In genomic region chr14:52937306-52937705, GRCh38 we compare ENCODE assay signal across 16 cellular contexts. TPM values are rescaled to one million over a fixed set of nuclear protein-coding genes. Genes with fewer than 3 reads are reported as not detected.
A peak's percentile ranks its signal among the peaks of the same experiment; 100 is the strongest.
DNase-seq lines count a peak whose midpoint lies in the region; TF ChIP-seq lines count a peak whose summit lies in the region.
"Had no signal": no experiment of that assay in that cellular context is flagged by ENCODE, and none has a peak within 500 bp of the region (broad histone marks: within the 10 kb centered on the region; RNA-seq: fewer than 3 reads in every experiment).

No MANE protein-coding gene starts in this region.

- H3K18ac ChIP-seq in mesenchymal stem cell (ENCODE audit: low read depth in 1 of 2, low read length in 2 of 2), result no peak overlapping the region

- no peaks in the 10 kb centered on the region for H3K9me2 ChIP-seq in OCI-LY7 (ENCODE audit: insufficient read depth, low read length)

- H3K4me2 ChIP-seq in mesenchymal stem cell (ENCODE audit: low read length, poor library complexity, severe bottlenecking) (no peak overlapping the region), OCI-LY7 (ENCODE audit: low read length) (no peak overlapping the region)
- H3K4me2 ChIP-seq: KMS-11 had no signal

- WGBS in mesenchymal stem cell, result 73% methylated on average over 4 of the region's 4 CpGs

- H2AFZ ChIP-seq in mesenchymal stem cell (ENCODE audit: low read depth, low read length) (no peak overlapping the region), OCI-LY7 (ENCODE audit: low read length) (no peak overlapping the region)

- H4K91ac ChIP-seq in mesenchymal stem cell (ENCODE audit: low read length), result no peak overlapping the region

- no peaks in the 10 kb centered on the region for H4K20me1 ChIP-seq in OCI-LY7 (ENCODE audit: insufficient read depth, low read length)

- H3K36me3 ChIP-seq in mesenchymal stem cell (ENCODE audit: control insufficient read depth in 1 of 2, insufficient read depth in 2 of 2, low read depth in 1 of 2, low read length in 2 of 2) (peaks cover 0 to 16% of the 10 kb centered on the region in 2 experiments), subcutaneous abdominal adipose tissue (ENCODE audit: control insufficient read depth in 5 of 5, insufficient read depth in 5 of 5, low read length in 5 of 5) (peaks cover 0 to 2% (median 0%) of the 10 kb centered on the region in 5 donors), OCI-LY7 (ENCODE audit: insufficient read depth, low read length) (no peaks in the 10 kb centered on the region)
- H3K36me3 ChIP-seq: MG63 had no signal

- H3K4ac ChIP-seq in mesenchymal stem cell (ENCODE audit: low read depth in 1 of 2, low read length in 2 of 2), result no peak overlapping the region

- H2BK15ac ChIP-seq in mesenchymal stem cell (ENCODE audit: low read depth, poor library complexity, severe bottlenecking), result no peak overlapping the region

- no peak overlapping the region for H2BK120ac ChIP-seq in mesenchymal stem cell (ENCODE audit: low read depth, low read length)

- no peak overlapping the region for H4K8ac ChIP-seq in mesenchymal stem cell (ENCODE audit: low read length)

- BruUV-seq in OCI-LY7 (replicated peaks; lab: Mats Ljungman, UMichigan), result no TSS peak

- TF ChIP-seq CTCF in GM12865 (IDR thresholded peaks at IDR 0.05; ENCODE audit: insufficient read depth, low read depth, low read length, missing control alignments), result no peak
- no peak for TF ChIP-seq CTCF in coronary artery (IDR thresholded peaks at IDR 0.05)
- no peak for TF ChIP-seq CTCF in OCI-LY7 (conservative IDR thresholded peaks at IDR 0.05; ENCODE audit: low read length)

- CTCF ChIA-PET in OCI-LY7 (lab: Charles Lee; ENCODE audit: unreplicated experiment), result no interaction called here

- no peaks in the 10 kb centered on the region for H3K79me2 ChIP-seq in OCI-LY7 (ENCODE audit: insufficient read depth, low read depth, low read length)

- H3K27me3 ChIP-seq in mesenchymal stem cell (ENCODE audit: control insufficient read depth in 1 of 2, insufficient read depth in 1 of 2, low read length in 2 of 2) (no peaks in the 10 kb centered on the region), subcutaneous abdominal adipose tissue (ENCODE audit: control insufficient read depth in 5 of 5, insufficient read depth in 4 of 5, low read length in 5 of 5) (no peaks in the 10 kb centered on the region)
- H3K27me3 ChIP-seq: MG63 had no signal

- peaks cover 1% of the 10 kb centered on the region for H3K79me1 ChIP-seq in mesenchymal stem cell (replicated peaks; ENCODE audit: low read length, poor library complexity, severe bottlenecking)

- H2BK12ac ChIP-seq in mesenchymal stem cell (ENCODE audit: low read length in 2 of 2), result no peak overlapping the region

- H3K27ac ChIP-seq in coronary artery, result no peak overlapping the region
- no peak overlapping the region for H3K27ac ChIP-seq in mesenchymal stem cell (ENCODE audit: low read length, poor library complexity, severe bottlenecking)
- H3K27ac ChIP-seq in subcutaneous abdominal adipose tissue (ENCODE audit: low read depth, low read length), result peak overlapping the region; percentile 60
- H3K27ac ChIP-seq in OCI-LY7 (ENCODE audit: low read depth, low read length, poor library complexity, severe bottlenecking), result no peak overlapping the region
- H3K27ac ChIP-seq: KMS-11 had no signal

- DNase-seq in GM12865 (ENCODE audit: low read depth), result peak; percentile 21
- no peak for DNase-seq in coronary artery (ENCODE audit: low spot score)
- DNase-seq in mesenchymal stem cell, result no peak
- no peak for DNase-seq in activated effector memory CD4-positive, alpha-beta T cell treated with anti-CD3 and anti-CD28 coated beads, Interleukin-2, amount 50 U/mL, for 16 hours
- no peak for DNase-seq in OCI-LY7 (ENCODE audit: low spot score)
- no peak for DNase-seq in Kasumi-1 (lab: John Stamatoyannopoulos, UW)
- no peak for DNase-seq in retina
- DNase-seq: MG63, NCI-H1105 treated with DMSO at 0.1 percent for 48 hours, NCI-H187 treated with DMSO at 0.1 percent for 48 hours, NCI-H2171, NCI-H446 treated with DMSO at 0.1 percent for 48 hours, NCI-H748 treated with DMSO at 0.1 percent for 48 hours had no signal

- H2BK5ac ChIP-seq in mesenchymal stem cell (ENCODE audit: low read depth, low read length, poor library complexity, severe bottlenecking), result no peak overlapping the region

- H3K4me1 ChIP-seq in mesenchymal stem cell (ENCODE audit: control insufficient read depth, insufficient read depth, low read depth, low read length) (peaks cover 1% of the 10 kb centered on the region), subcutaneous abdominal adipose tissue (ENCODE audit: control insufficient read depth in 5 of 5, insufficient read depth in 5 of 5, low read length in 5 of 5) (peaks cover 0 to 70% (median 43%) of the 10 kb centered on the region in 5 donors), OCI-LY7 (ENCODE audit: insufficient read depth, low read length, poor library complexity, severe bottlenecking) (no peaks in the 10 kb centered on the region)

- POLR2A ChIA-PET in OCI-LY7 (lab: Charles Lee), result interaction anchor here (0.5 to 0.8 kb wide), 3 partner anchors 21 to 122 kb away, joined by 3 to 4 read pairs (median 4); no protein-coding TSS in a partner anchor

- H3K9me3 ChIP-seq in mesenchymal stem cell (ENCODE audit: control insufficient read depth, low read length) (no peaks in the 10 kb centered on the region), subcutaneous abdominal adipose tissue (ENCODE audit: control insufficient read depth in 5 of 5, low read length in 5 of 5) (no peaks in the 10 kb centered on the region), OCI-LY7 (ENCODE audit: low read length) (no peaks in the 10 kb centered on the region)
- H3K9me3 ChIP-seq: MG63 had no signal

- H2AK5ac ChIP-seq in mesenchymal stem cell (ENCODE audit: low read length, severe bottlenecking), result no peak overlapping the region

- H3K14ac ChIP-seq in mesenchymal stem cell (ENCODE audit: low read length in 2 of 2), result no peak overlapping the region

- H3K9ac ChIP-seq in mesenchymal stem cell (ENCODE audit: low read length) (peak overlapping the region; percentile 14), subcutaneous abdominal adipose tissue (ENCODE audit: low read length in 5 of 5) (no peak overlapping the region)
- H3K9ac ChIP-seq: KMS-11 had no signal

- intact Hi-C loops in OCI-LY7 (cut with micrococcal nuclease; ENCODE audit: unreplicated experiment), result no loop called here

- H3K4me3 ChIP-seq in GM12865 (ENCODE audit: low read depth, low read length) (no peak overlapping the region), coronary artery (peak overlapping the region; percentile 7), mesenchymal stem cell (ENCODE audit: insufficient read depth in 1 of 2, low read depth in 1 of 2, low read length in 2 of 2) (no peak overlapping the region), subcutaneous abdominal adipose tissue (ENCODE audit: low read depth in 1 of 5, low read length in 5 of 5) (no peak overlapping the region), OCI-LY7 (ENCODE audit: low read depth, low read length, poor library complexity, severe bottlenecking) (no peak overlapping the region)
- H3K4me3 ChIP-seq: MG63 had no signal

- no peak overlapping the region for H3K23ac ChIP-seq in mesenchymal stem cell (ENCODE audit: low read length in 2 of 2)

RNA-seq across cellular contexts. Expression of gene FERMT2, which starts 13.5 kb away (rescaled TPM):
- polyA plus RNA-seq in mesenchymal stem cell (2013, experiment 1 of 2), result 137 TPM
- 137 TPM for polyA plus RNA-seq in mesenchymal stem cell (2013, experiment 2 of 2)
- not detected in 2 replicates for total RNA-seq in OCI-LY7 (2014; rRNA removed; shearing (Covaris generic))
- not detected in 2 replicates for total RNA-seq in OCI-LY7 (2022)
- polyA plus RNA-seq: CD14-positive monocyte had no signal
